Comparison of ENCODE assay signal across 9 cellular contexts in genomic region chr16:89009343-89010209, GRCh38. TPM values are rescaled to one million over a fixed set of nuclear protein-coding genes. Genes with fewer than 3 reads are reported as not detected.
DNase-seq lines count a peak whose midpoint lies in the region; ATAC-seq and TF ChIP-seq lines count a peak whose summit lies in the region.
"Had no signal": no experiment of that assay in that cellular context is flagged by ENCODE, and none has a peak within 500 bp of the region (broad histone marks: within the 10 kb centered on the region; RNA-seq: fewer than 3 reads in every experiment).

No MANE protein-coding gene starts in this region.

- no peaks in the 10 kb centered on the region for H3K9me3 ChIP-seq in HCT116 (ENCODE audit: control insufficient read depth in 1 of 2, insufficient read depth in 1 of 2, low read depth in 1 of 2, low read length in 2 of 2)
- H3K9me3 ChIP-seq in PC-3 (ENCODE audit: low read length), result no peaks in the 10 kb centered on the region
- H3K9me3 ChIP-seq in osteoblast (ENCODE audit: low read depth, low read length), result no peaks in the 10 kb centered on the region
- H3K9me3 ChIP-seq in esophagus muscularis mucosa, result no peaks in the 10 kb centered on the region

- H3K27ac ChIP-seq in HCT116 (ENCODE audit: low read depth, low read length), result no peak overlapping the region
- no peak overlapping the region for H3K27ac ChIP-seq in PC-3 (ENCODE audit: low read length)
- no peak overlapping the region for H3K27ac ChIP-seq in osteoblast (ENCODE audit: low read depth, low read length)
- H3K27ac ChIP-seq in esophagus muscularis mucosa (replicated peaks in 1 of 4), result no peak overlapping the region
- H3K27ac ChIP-seq: KMS-11 had no signal

- ATAC-seq in HCT116 (0 out of 2 replicates have a peak, but pooled peaks have one; percentile 46), PC-3 (no peak), GM18519 (IDR thresholded peaks at IDR 0.05; ENCODE audit: low FRiP score, unreplicated experiment) (no peak)

- H3K9me2 ChIP-seq in HCT116 (ENCODE audit: insufficient read depth) (no peaks in the 10 kb centered on the region), PC-3 (replicated peaks; ENCODE audit: low read length) (no peaks in the 10 kb centered on the region)

- RAD21 ChIA-PET in HCT116 (lab: Charles Lee; ENCODE audit: low non-redundant PET in 1 of 2, low total read pairs in 2 of 2, uncharacterized antibody in 2 of 2, unreplicated experiment in 2 of 2), result no interaction called here

- H3K79me2 ChIP-seq in HCT116 (ENCODE audit: insufficient read depth, low read length), result no peaks in the 10 kb centered on the region
- H3K79me2 ChIP-seq in PC-3 (ENCODE audit: low read length), result no peaks in the 10 kb centered on the region
- H3K79me2 ChIP-seq in osteoblast (ENCODE audit: insufficient read depth, low read length), result no peaks in the 10 kb centered on the region

- CTCF ChIA-PET in HCT116 (lab: Charles Lee) (no interaction called here), PC-3 (lab: Charles Lee) (no interaction called here)

- H3K36me3 ChIP-seq in HCT116 (ENCODE audit: control insufficient read depth in 1 of 2, insufficient read depth in 2 of 2, low read length in 2 of 2) (no peaks in the 10 kb centered on the region), PC-3 (ENCODE audit: low read depth, low read length) (no peaks in the 10 kb centered on the region), osteoblast (ENCODE audit: insufficient read depth, low read length) (no peaks in the 10 kb centered on the region), esophagus muscularis mucosa (no peaks in the 10 kb centered on the region)

- no peak for TF ChIP-seq EP300 in esophagus muscularis mucosa (IDR thresholded peaks at IDR 0.05)

- H3F3A ChIP-seq in PC-3 (ENCODE audit: low read length, unreplicated experiment), result no peaks in the 10 kb centered on the region

- POLR2A ChIA-PET in HCT116 (lab: Charles Lee) (no interaction called here), PC-3 (lab: Charles Lee; ENCODE audit: unreplicated experiment) (no interaction called here)

- intact Hi-C loops in HCT116 (cut with micrococcal nuclease), result no loop called here
- intact Hi-C loops in PC-3 (cut with micrococcal nuclease), result no loop called here
- intact Hi-C loops in esophagus muscularis mucosa (cut with DNase I), result no loop called here

- H4K20me1 ChIP-seq in HCT116 (ENCODE audit: insufficient read depth), result no peaks in the 10 kb centered on the region
- H4K20me1 ChIP-seq in PC-3 (ENCODE audit: low read length), result no peaks in the 10 kb centered on the region
- H4K20me1 ChIP-seq in osteoblast (ENCODE audit: insufficient read depth, low read length), result no peaks in the 10 kb centered on the region

- DNase-seq in HCT116 (ENCODE audit: low read depth, low spot score) (no peak), PC-3 (peak; percentile 20), erythroblast (lab: John Stamatoyannopoulos, UW) (peak; percentile 49 to 69), osteoblast (ENCODE audit: insufficient read length, low spot score, missing footprints) (peak; percentile 76), esophagus muscularis mucosa (ENCODE audit: extremely low spot score) (no peak), DMS153 treated with DMSO at 0.1 percent for 48 hours (lab: John Stamatoyannopoulos, UW; ENCODE audit: unreplicated experiment) (no peak)
- DNase-seq: activated CD8-positive, alpha-beta memory T cell treated with anti-CD3 and anti-CD28 coated beads, Interleukin-2, amount 50 U/mL, for 48 hours had no signal

- no peak overlapping the region for H3K4me3 ChIP-seq in HCT116 (replicated peaks in 1 of 2; ENCODE audit: low read depth in 1 of 2, low read length in 2 of 2)
- H3K4me3 ChIP-seq in PC-3 (ENCODE audit: low read length), result no peak overlapping the region
- no peak overlapping the region for H3K4me3 ChIP-seq in osteoblast (ENCODE audit: insufficient read depth, low read length)
- no peak overlapping the region for H3K4me3 ChIP-seq in esophagus muscularis mucosa

- no peak for TF ChIP-seq CTCF in HCT116 (IDR thresholded peaks at IDR 0.05 in 2 of 3, conservative IDR thresholded peaks at IDR 0.05 in 1 of 3; ENCODE audit: borderline replicate concordance in 1 of 3, insufficient read depth in 1 of 3, low read depth in 2 of 3, low read length in 2 of 3)
- TF ChIP-seq CTCF in PC-3 (conservative IDR thresholded peaks at IDR 0.05; ENCODE audit: low read depth, low read length), result no peak
- TF ChIP-seq CTCF in osteoblast (IDR thresholded peaks at IDR 0.05; ENCODE audit: extremely low read depth, low read depth, low read length), result no peak
- TF ChIP-seq CTCF in esophagus muscularis mucosa (IDR thresholded peaks at IDR 0.05), result no peak

- H3K9ac ChIP-seq in HCT116 (ENCODE audit: low read length) (no peak overlapping the region), PC-3 (ENCODE audit: low read length) (no peak overlapping the region)
- H3K9ac ChIP-seq: KMS-11 had no signal

- TF ChIP-seq POLR2A in HCT116 (IDR thresholded peaks at IDR 0.05; ENCODE audit: borderline replicate concordance, extremely low read depth, insufficient read depth, insufficient read length), result no peak
- TF ChIP-seq POLR2A in erythroblast (IDR thresholded peaks at IDR 0.05; ENCODE audit: low read length), result no peak
- TF ChIP-seq POLR2A in esophagus muscularis mucosa (IDR thresholded peaks at IDR 0.05; ENCODE audit: low read depth), result no peak

- 63% methylated on average over 17 of the region's 17 CpGs for WGBS in esophagus muscularis mucosa

- no peak for TF ChIP-seq RAD21 in HCT116 (IDR thresholded peaks at IDR 0.05; ENCODE audit: low read depth)

- no TSS peak for BruUV-seq in HCT116 (replicated peaks; lab: Mats Ljungman, UMichigan)
- BruUV-seq in PC-3 (replicated peaks; lab: Mats Ljungman, UMichigan), result no TSS peak

- H2AFZ ChIP-seq in HCT116 (ENCODE audit: low read depth, low read length, poor library complexity, severe bottlenecking) (no peak overlapping the region), PC-3 (ENCODE audit: low read length) (no peak overlapping the region), osteoblast (ENCODE audit: low read length) (no peak overlapping the region)

- H3K27me3 ChIP-seq in HCT116 (ENCODE audit: insufficient read depth, low read length) (peaks cover 15% of the 10 kb centered on the region), PC-3 (ENCODE audit: low read length) (no peaks in the 10 kb centered on the region), osteoblast (ENCODE audit: insufficient read depth, low read length) (no peaks in the 10 kb centered on the region), esophagus muscularis mucosa (peaks cover 0 to 84% (median 0%) of the 10 kb centered on the region in 4 donors)

- H3K4me1 ChIP-seq in HCT116 (ENCODE audit: control insufficient read depth in 1 of 2, insufficient read depth in 2 of 2, low read length in 2 of 2) (no peaks in the 10 kb centered on the region), PC-3 (ENCODE audit: insufficient read depth, low read length) (no peaks in the 10 kb centered on the region), osteoblast (ENCODE audit: insufficient read depth, low read length) (no peaks in the 10 kb centered on the region), esophagus muscularis mucosa (peaks cover 0 to under 1% (median 0%) of the 10 kb centered on the region in 4 donors)

- no peak overlapping the region for H3K4me2 ChIP-seq in HCT116 (ENCODE audit: low read length)
- H3K4me2 ChIP-seq in PC-3 (ENCODE audit: low read length), result no peak overlapping the region
- H3K4me2 ChIP-seq in osteoblast (ENCODE audit: insufficient read depth, low read length), result no peak overlapping the region
- H3K4me2 ChIP-seq: KMS-11 had no signal

TF ChIP-seq in HCT116, 20 proteins besides CTCF, POLR2A, EP300 and RAD21:
- TF ChIP-seq ATF3 (IDR thresholded peaks at IDR 0.05), result no peak
- peak; percentile 95 for TF ChIP-seq REST (IDR thresholded peaks at IDR 0.05; ENCODE audit: low read depth)

RNA-seq across cellular contexts. Expression of gene CBFA2T3, which starts 32.6 kb away (rescaled TPM):
- total RNA-seq in HCT116 (2021; ENCODE audit: unreplicated experiment), result 19.1 TPM
- polyA plus RNA-seq in HCT116 (2012), result 16.8 and 17.8 TPM in 2 replicates
- total RNA-seq in PC-3 (2014; rRNA removed), result not detected in 2 replicates
- not detected in 2 replicates for total RNA-seq in osteoblast
- 10 to 100 TPM in 1 of 4 donors, 1 to 10 TPM in 3; 2.0 to 10.4 (median 3.5) TPM for total RNA-seq in esophagus muscularis mucosa

Comparison
In these comparisons a context has a peak if more than half of its experiments do, and no peak if none do; other contexts are left out.
1. DNase-seq: peak in PC-3 (single experiment), erythroblast (2 of 2) and osteoblast (single experiment); none in HCT116 (single experiment), esophagus muscularis mucosa (single experiment) and DMS153 treated with DMSO at 0.1 percent for 48 hours (single experiment).